Comparison of ENCODE assay signal across 1 cellular context in the genomic region with DNA sequence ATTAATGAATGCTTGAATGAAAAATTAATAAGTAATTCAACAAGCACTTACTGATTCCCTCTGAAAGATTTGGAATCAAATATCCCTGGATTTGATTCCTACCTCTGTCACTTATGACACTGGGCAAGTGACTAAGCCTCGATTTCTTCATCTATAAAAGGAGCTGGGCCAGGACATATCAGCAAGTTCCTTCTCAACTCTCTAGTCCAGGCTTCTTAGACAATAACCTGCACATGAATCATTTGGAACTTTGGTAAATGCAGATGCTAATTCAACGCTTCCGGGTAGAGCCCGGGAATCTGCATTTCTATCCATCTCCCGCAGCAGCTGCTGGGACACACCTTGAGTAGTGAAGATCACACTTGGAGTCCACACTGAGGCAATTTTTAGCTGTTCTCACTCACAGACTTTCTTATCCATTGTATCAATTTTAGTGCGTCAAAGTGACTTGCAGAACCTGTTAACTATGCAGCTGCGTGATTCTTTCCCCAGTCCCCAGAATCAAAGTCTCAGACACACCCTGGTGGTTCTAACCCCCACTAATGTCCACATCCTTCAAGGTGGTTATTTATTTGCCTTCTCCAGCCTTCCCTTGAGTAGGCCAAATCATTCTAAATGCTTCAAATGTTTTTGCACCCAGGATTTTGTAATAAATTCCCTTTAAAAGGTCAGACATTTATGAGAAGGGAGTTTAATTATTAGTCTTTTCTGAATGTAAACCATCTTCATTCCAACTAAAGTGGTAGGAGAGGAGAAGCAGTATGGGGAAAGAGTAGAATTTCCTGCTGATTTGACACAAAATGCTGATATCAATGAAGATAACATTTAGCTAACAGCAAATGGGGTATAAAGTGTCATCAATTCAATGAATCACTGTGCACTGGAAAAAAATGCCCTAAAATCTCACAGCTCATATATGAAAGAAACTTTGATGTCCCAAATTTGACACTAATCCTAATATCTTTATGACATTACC.
TF ChIP-seq lines count a peak whose summit lies in the region.

No MANE protein-coding gene starts in this region.

TF ChIP-seq in endothelial cell of umbilical vein, 7 proteins besides CTCF, POLR2A, EP300 and RAD21:
- no peak for TF ChIP-seq GATA2 (IDR thresholded peaks at IDR 0.05; ENCODE audit: insufficient read depth, insufficient read length, low read depth, low read length)
- no peak for TF ChIP-seq JUN (IDR thresholded peaks at IDR 0.05; ENCODE audit: borderline replicate concordance, insufficient read depth, insufficient read length, low read depth)
- TF ChIP-seq, protein P1, sequence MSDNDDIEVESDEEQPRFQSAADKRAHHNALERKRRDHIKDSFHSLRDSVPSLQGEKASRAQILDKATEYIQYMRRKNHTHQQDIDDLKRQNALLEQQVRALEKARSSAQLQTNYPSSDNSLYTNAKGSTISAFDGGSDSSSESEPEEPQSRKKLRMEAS (IDR thresholded peaks at IDR 0.05; ENCODE audit: insufficient read depth, insufficient read length) = no peak
- TF ChIP-seq POLR2AphosphoS5 (IDR thresholded peaks at IDR 0.05; ENCODE audit: insufficient read depth, low read depth, low read length) = peak; percentile 6
- TF ChIP-seq MYC (IDR thresholded peaks at IDR 0.05; ENCODE audit: low read depth, low read length) = no peak
- TF ChIP-seq FOS (IDR thresholded peaks at IDR 0.05; ENCODE audit: borderline replicate concordance, insufficient read depth, low read length) = no peak
- no peak for TF ChIP-seq EZH2 (IDR thresholded peaks at IDR 0.05; ENCODE audit: borderline replicate concordance, low read depth, low read length, severe bottlenecking)
TF ChIP-seq in endothelial cell of umbilical vein: peak in this region for 1.
